In genomic region chr19:1747285-1748114, GRCh38 we compare ENCODE assay signal across 1 cellular context.
TF ChIP-seq lines count a peak whose summit lies in the region.

No MANE protein-coding gene starts in this region.

TF ChIP-seq in K562, 482 proteins besides CTCF, POLR2A, EP300 and RAD21 (continued from another document and continues in another):
- peak; percentile 79; the same call in 1 of the 2 replicates for TF ChIP-seq ZNF3 (CRISPR knock-in tag; IDR thresholded peaks at IDR 0.05)
- TF ChIP-seq POLR3A (IDR thresholded peaks at IDR 0.05; ENCODE audit: borderline replicate concordance, extremely low read depth, insufficient read depth, insufficient read length): no peak
- TF ChIP-seq KLF16 (IDR thresholded peaks at IDR 0.05): peak; percentile 74
- TF ChIP-seq LEF1 (IDR thresholded peaks at IDR 0.05): peak; percentile 86; the same call in 1 of the 2 replicates
- TF ChIP-seq SIN3B (IDR thresholded peaks at IDR 0.05; ENCODE audit: low read depth): no peak
- peak; percentile 20 for TF ChIP-seq EGR1 (conservative IDR thresholded peaks at IDR 0.05)
- TF ChIP-seq GABPA (tag; conservative IDR thresholded peaks at IDR 0.05; ENCODE audit: low read depth): peak; percentile 57
- TF ChIP-seq ZC3H4 (CRISPR knock-in tag; IDR thresholded peaks at IDR 0.05; ENCODE audit: borderline replicate concordance): no peak
- TF ChIP-seq KDM1A (IDR thresholded peaks at IDR 0.05): peak; percentile 64 to 85; a peak in 3 of 4 replicates
- TF ChIP-seq CBX3 (IDR thresholded peaks at IDR 0.05; ENCODE audit: borderline replicate concordance in 1 of 2, low read length in 2 of 2): peak in 1 of 2 experiments; percentile 19; a peak in 1 of 3 replicates
- TF ChIP-seq ETV1 (tag; conservative IDR thresholded peaks at IDR 0.05; ENCODE audit: low read depth): peak; percentile 18; the same call in 1 of the 2 replicates
- no peak for TF ChIP-seq ZNF655 (CRISPR knock-in tag; IDR thresholded peaks at IDR 0.05)
- no peak for TF ChIP-seq NR2C2 (CRISPR knock-in tag; IDR thresholded peaks at IDR 0.05)
- peak; percentile 54; the same call in 1 of the 2 replicates for TF ChIP-seq NR2C2 (tag; IDR thresholded peaks at IDR 0.05)
- 0 out of 4 replicates have a peak, but pooled peaks of 1 of the 2 experiments have one; percentile 33 for TF ChIP-seq ETV6 (IDR thresholded peaks at IDR 0.05; ENCODE audit: borderline replicate concordance in 1 of 2, low read depth in 2 of 2, low read length in 1 of 2)
- TF ChIP-seq ETV6 (CRISPR knock-in tag; IDR thresholded peaks at IDR 0.05; ENCODE audit: borderline replicate concordance): no peak
- TF ChIP-seq PRDM10 (IDR thresholded peaks at IDR 0.05; ENCODE audit: partially characterized antibody): peak; percentile 89
- 0 out of 2 replicates have a peak, but pooled peaks have one; percentile 34 for TF ChIP-seq XRCC5 (IDR thresholded peaks at IDR 0.05; ENCODE audit: low read depth, low read length)
- 0 out of 2 replicates have a peak, but pooled peaks have one; percentile 3 for TF ChIP-seq POLR2G (IDR thresholded peaks at IDR 0.05; ENCODE audit: low read depth, low read length)
- TF ChIP-seq MLLT1 (IDR thresholded peaks at IDR 0.05): peak in 1 of 2 experiments; percentile 54; a peak in 1 of 4 replicates
- TF ChIP-seq, protein P1, sequence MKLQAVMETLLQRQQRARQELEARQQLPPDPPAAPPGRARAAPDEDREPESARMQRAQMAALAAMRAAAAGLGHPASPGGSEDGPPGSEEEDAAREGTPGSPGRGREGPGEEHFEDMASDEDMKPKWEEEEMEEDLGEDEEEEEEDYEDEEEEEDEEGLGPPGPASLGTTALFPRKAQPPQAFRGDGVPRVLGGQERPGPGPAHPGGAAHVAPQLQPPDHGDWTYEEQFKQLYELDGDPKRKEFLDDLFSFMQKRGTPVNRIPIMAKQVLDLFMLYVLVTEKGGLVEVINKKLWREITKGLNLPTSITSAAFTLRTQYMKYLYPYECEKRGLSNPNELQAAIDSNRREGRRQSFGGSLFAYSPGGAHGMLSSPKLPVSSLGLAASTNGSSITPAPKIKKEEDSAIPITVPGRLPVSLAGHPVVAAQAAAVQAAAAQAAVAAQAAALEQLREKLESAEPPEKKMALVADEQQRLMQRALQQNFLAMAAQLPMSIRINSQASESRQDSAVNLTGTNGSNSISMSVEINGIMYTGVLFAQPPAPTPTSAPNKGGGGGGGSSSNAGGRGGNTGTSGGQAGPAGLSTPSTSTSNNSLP (IDR thresholded peaks at IDR 0.05; ENCODE audit: borderline replicate concordance, low read depth, low read length): peak; percentile 55; the same call in 1 of the 2 replicates
- TF ChIP-seq CTCFL (IDR thresholded peaks at IDR 0.05; ENCODE audit: borderline replicate concordance, insufficient read depth, low read depth, low read length, poor library complexity, severe bottlenecking): no peak
- 0 out of 2 replicates have a peak, but pooled peaks have one; percentile 30 for TF ChIP-seq OTX1 (CRISPR knock-in tag; IDR thresholded peaks at IDR 0.05)
- TF ChIP-seq MCM5 (IDR thresholded peaks at IDR 0.05; ENCODE audit: low read depth): no peak
- TF ChIP-seq KDM5B (IDR thresholded peaks at IDR 0.05; ENCODE audit: insufficient replicate concordance, low read depth, low read length): peak; percentile 27
- peak; percentile 80 for TF ChIP-seq SMARCA4 (IDR thresholded peaks at IDR 0.05)
- peak in 1 of 2 experiments; percentile 17; a peak in 1 of 4 replicates for TF ChIP-seq ARNT (IDR thresholded peaks at IDR 0.05)
- TF ChIP-seq GTF2E2 (tag; IDR thresholded peaks at IDR 0.05): peak; percentile 66
- no peak for TF ChIP-seq ZNF197 (CRISPR knock-in tag; IDR thresholded peaks at IDR 0.05; ENCODE audit: low read depth)
- peak; percentile 36; the same call in 1 of the 2 replicates for TF ChIP-seq SMARCC2 (IDR thresholded peaks at IDR 0.05; ENCODE audit: low read depth)
- no peak; the same call in 1 of the 2 replicates for TF ChIP-seq ZKSCAN1 (IDR thresholded peaks at IDR 0.05; ENCODE audit: low read depth, low read length)
- no peak for TF ChIP-seq HDAC3 (IDR thresholded peaks at IDR 0.05; ENCODE audit: borderline replicate concordance, partially characterized antibody)
- TF ChIP-seq FOXM1 (IDR thresholded peaks at IDR 0.05; ENCODE audit: low read depth): no peak
- TF ChIP-seq FOXM1 (CRISPR knock-in tag; IDR thresholded peaks at IDR 0.05; ENCODE audit: low read depth): 0 out of 2 replicates have a peak, but pooled peaks have one; percentile 67
- no peak for TF ChIP-seq ZNF212 (CRISPR knock-in tag; IDR thresholded peaks at IDR 0.05)
- peak; percentile 45 for TF ChIP-seq HNRNPLL (IDR thresholded peaks at IDR 0.05; ENCODE audit: low read depth, low read length, poor library complexity, severe bottlenecking)
- TF ChIP-seq E2F6 (IDR thresholded peaks at IDR 0.05; ENCODE audit: borderline replicate concordance in 1 of 2, extremely low read depth in 1 of 2, insufficient read depth in 1 of 2, insufficient read length in 1 of 2, low read depth in 1 of 2, low read length in 1 of 2, poor library complexity in 1 of 2, severe bottlenecking in 1 of 2): peak in 1 of 2 experiments; percentile 15
- peak; percentile 83; the same call in 1 of the 2 replicates for TF ChIP-seq ZNF395 (CRISPR knock-in tag; IDR thresholded peaks at IDR 0.05)
- TF ChIP-seq EHMT2 (IDR thresholded peaks at IDR 0.05): 0 out of 2 replicates have a peak, but pooled peaks have one; percentile 38
- peak; percentile 91 for TF ChIP-seq SMARCE1 (IDR thresholded peaks at IDR 0.05)
- TF ChIP-seq CBX1 (IDR thresholded peaks at IDR 0.05; ENCODE audit: low read depth): 0 out of 2 replicates have a peak, but pooled peaks have one; percentile 9
- TF ChIP-seq, protein P2, sequence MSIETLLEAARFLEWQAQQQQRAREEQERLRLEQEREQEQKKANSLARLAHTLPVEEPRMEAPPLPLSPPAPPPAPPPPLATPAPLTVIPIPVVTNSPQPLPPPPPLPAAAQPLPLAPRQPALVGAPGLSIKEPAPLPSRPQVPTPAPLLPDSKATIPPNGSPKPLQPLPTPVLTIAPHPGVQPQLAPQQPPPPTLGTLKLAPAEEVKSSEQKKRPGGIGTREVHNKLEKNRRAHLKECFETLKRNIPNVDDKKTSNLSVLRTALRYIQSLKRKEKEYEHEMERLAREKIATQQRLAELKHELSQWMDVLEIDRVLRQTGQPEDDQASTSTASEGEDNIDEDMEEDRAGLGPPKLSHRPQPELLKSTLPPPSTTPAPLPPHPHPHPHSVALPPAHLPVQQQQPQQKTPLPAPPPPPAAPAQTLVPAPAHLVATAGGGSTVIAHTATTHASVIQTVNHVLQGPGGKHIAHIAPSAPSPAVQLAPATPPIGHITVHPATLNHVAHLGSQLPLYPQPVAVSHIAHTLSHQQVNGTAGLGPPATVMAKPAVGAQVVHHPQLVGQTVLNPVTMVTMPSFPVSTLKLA (conservative IDR thresholded peaks at IDR 0.05): peak; percentile 37 to 65; a peak in 2 of 4 replicates
